Comparison of ENCODE assay signal across 1 cellular context in genomic region chr12:49055978-49056754, GRCh38.
TF ChIP-seq lines count a peak whose summit lies in the region.

No MANE protein-coding gene starts in this region.

TF ChIP-seq in K562, 482 proteins besides CTCF, POLR2A, EP300 and RAD21 (continues in another document):
- peak; percentile 31 for TF ChIP-seq TAF1 (IDR thresholded peaks at IDR 0.05; ENCODE audit: control insufficient read depth, extremely low read depth, insufficient read depth, low read length, severe bottlenecking)
- TF ChIP-seq UBTF (IDR thresholded peaks at IDR 0.05; ENCODE audit: borderline replicate concordance in 1 of 2, low read depth in 2 of 2, low read length in 2 of 2): peak in 1 of 2 experiments; percentile 61; a peak in 1 of 4 replicates
- peak; percentile 95 for TF ChIP-seq ZNF143 (CRISPR knock-in tag; IDR thresholded peaks at IDR 0.05)
- TF ChIP-seq ZFP36 (IDR thresholded peaks at IDR 0.05; ENCODE audit: low read depth, low read length, partially characterized antibody): peak; percentile 95
- peak; percentile 65 for TF ChIP-seq GABPA (tag; conservative IDR thresholded peaks at IDR 0.05; ENCODE audit: low read depth)
- TF ChIP-seq MCM7 (IDR thresholded peaks at IDR 0.05): no peak
- TF ChIP-seq SIN3A (IDR thresholded peaks at IDR 0.05; ENCODE audit: borderline replicate concordance in 2 of 2, control insufficient read depth in 1 of 2, low read depth in 2 of 2, low read length in 2 of 2): peak in 1 of 2 experiments; percentile 61; a peak in 1 of 4 replicates
- TF ChIP-seq ZNF655 (CRISPR knock-in tag; IDR thresholded peaks at IDR 0.05): no peak
- TF ChIP-seq MITF (IDR thresholded peaks at IDR 0.05): no peak
- TF ChIP-seq KLF16 (IDR thresholded peaks at IDR 0.05): no peak
- TF ChIP-seq HDAC1 (IDR thresholded peaks at IDR 0.05): peak in 1 of 2 experiments; percentile 15; a peak in 1 of 4 replicates
- TF ChIP-seq BCLAF1 (IDR thresholded peaks at IDR 0.05; ENCODE audit: borderline replicate concordance in 1 of 2, control insufficient read depth in 1 of 2, low read depth in 2 of 2, low read length in 1 of 2): 0 out of 4 replicates have a peak, but pooled peaks of 1 of the 2 experiments have one; percentile 61
- peak; percentile 28; the same call in 1 of the 2 replicates for TF ChIP-seq TFAP4 (CRISPR knock-in tag; IDR thresholded peaks at IDR 0.05; ENCODE audit: borderline replicate concordance)
- TF ChIP-seq SMAD1 (IDR thresholded peaks at IDR 0.05; ENCODE audit: low read depth, low read length, partially characterized antibody): no peak
- TF ChIP-seq AFF1 (IDR thresholded peaks at IDR 0.05; ENCODE audit: low read depth in 1 of 2, partially characterized antibody in 2 of 2): peak in 1 of 2 experiments; percentile 72
- TF ChIP-seq ZBTB40 (IDR thresholded peaks at IDR 0.05): peak; percentile 82
- no peak for TF ChIP-seq ZBTB40 (CRISPR knock-in tag; IDR thresholded peaks at IDR 0.05)
- TF ChIP-seq ARID4B (CRISPR knock-in tag; IDR thresholded peaks at IDR 0.05): no peak
- no peak for TF ChIP-seq LCOR (CRISPR knock-in tag; IDR thresholded peaks at IDR 0.05)
- no peak for TF ChIP-seq MEF2A (IDR thresholded peaks at IDR 0.05; ENCODE audit: control insufficient read depth, low read depth, low read length)
- peak; percentile 59 for TF ChIP-seq TBP (optimal IDR thresholded peaks at IDR 0.05; ENCODE audit: low read depth, low read length)
